ENCODE assay signal across 9 cellular contexts in genomic region chr16:58500329-58501241, GRCh38. TPM values are rescaled to one million over a fixed set of nuclear protein-coding genes. Genes with fewer than 3 reads are reported as not detected.
DNase-seq lines count a peak whose midpoint lies in the region; ATAC-seq and TF ChIP-seq lines count a peak whose summit lies in the region.
"Had no signal": no experiment of that assay in that cellular context is flagged by ENCODE, and none has a peak within 500 bp of the region (broad histone marks: within the 10 kb centered on the region; RNA-seq: fewer than 3 reads in every experiment).

No MANE protein-coding gene starts in this region.

- DNase-seq in BJ (ENCODE audit: low read depth) = no peak
- DNase-seq in IMR-90 = no peak
- DNase-seq in central memory CD8-positive, alpha-beta T cell (ENCODE audit: low spot score in 2 of 2) = no peak
- DNase-seq in mesenchymal stem cell = peak; percentile 39
- DNase-seq in effector CD4-positive, alpha-beta T cell = no peak
- no peak for DNase-seq in GM03348 (ENCODE audit: low spot score)
- DNase-seq in G401 (ENCODE audit: low spot score) = no peak
- no peak for DNase-seq in DMS 273 (lab: John Stamatoyannopoulos, UW; ENCODE audit: unreplicated experiment)

- H2AK5ac ChIP-seq in IMR-90 (ENCODE audit: low read depth, low read length) (peak overlapping the region; percentile 67; the same call in 1 of the 2 replicates), mesenchymal stem cell (ENCODE audit: low read length, severe bottlenecking) (no peak overlapping the region)

- H3K4me2 ChIP-seq in IMR-90 (ENCODE audit: low read depth, low read length) = peak overlapping the region; percentile 79
- peak overlapping the region; percentile 96 for H3K4me2 ChIP-seq in mesenchymal stem cell (ENCODE audit: low read length, poor library complexity, severe bottlenecking)

- H3K14ac ChIP-seq in IMR-90 (replicated peaks; ENCODE audit: low read depth, low read length) (0 out of 2 replicates have a peak overlapping the region, but pooled peaks have one; percentile 12), mesenchymal stem cell (ENCODE audit: low read length in 2 of 2) (peak overlapping the region in 1 of 2 experiments; percentile 66)

- peak overlapping the region; percentile 89 for H2AK9ac ChIP-seq in IMR-90 (replicated peaks; ENCODE audit: low read depth, low read length, poor library complexity)

- H3K27me3 ChIP-seq in BJ (ENCODE audit: control insufficient read depth, insufficient read depth, low read length) (no peaks in the 10 kb centered on the region), IMR-90 (ENCODE audit: control insufficient read depth, insufficient read depth, low read length) (no peaks in the 10 kb centered on the region; the same call in 1 of the 2 replicates), mesenchymal stem cell (ENCODE audit: control insufficient read depth in 1 of 2, insufficient read depth in 1 of 2, low read length in 2 of 2) (peaks cover 0 to 32% of the 10 kb centered on the region in 2 experiments)

- H3K9me3 ChIP-seq in IMR-90 (ENCODE audit: control insufficient read depth, insufficient read depth, low read length) = no peaks in the 10 kb centered on the region
- H3K9me3 ChIP-seq in mesenchymal stem cell (ENCODE audit: control insufficient read depth, low read length) = no peaks in the 10 kb centered on the region

- in situ Hi-C loops in IMR-90 (cut with MboI; ENCODE audit: low sequenced_read_pairs) (no loop called here), G401 (cut with HindIII; ENCODE audit: low sequenced_read_pairs) (no loop called here)

- H3K9ac ChIP-seq in IMR-90 (ENCODE audit: low read depth, low read length) (peak overlapping the region; percentile 68), mesenchymal stem cell (ENCODE audit: low read length) (peak overlapping the region; percentile 49)

- H2BK120ac ChIP-seq in IMR-90 (ENCODE audit: low read depth, low read length) = no peak overlapping the region
- no peak overlapping the region for H2BK120ac ChIP-seq in mesenchymal stem cell (ENCODE audit: low read depth, low read length)

- H2BK12ac ChIP-seq in mesenchymal stem cell (ENCODE audit: low read length in 2 of 2) = peak overlapping the region in 1 of 2 experiments; percentile 47

- 18% methylated on average over 10 of the region's 39 CpGs; no CpG with 5 or more reads in 1 of the 2 experiments for WGBS in IMR-90 (ENCODE audit: extremely low coverage in 2 of 2, insufficient read length in 1 of 2), 2 experiments
- WGBS in mesenchymal stem cell = 5% methylated on average over 38 of the region's 39 CpGs

- H2AFZ ChIP-seq in IMR-90 (replicated peaks; ENCODE audit: low read length, poor library complexity) (peak overlapping the region; percentile 88), mesenchymal stem cell (ENCODE audit: low read depth, low read length) (peak overlapping the region; percentile 58)

- H3K23ac ChIP-seq in IMR-90 (ENCODE audit: low read depth, low read length) (no peak overlapping the region), mesenchymal stem cell (ENCODE audit: low read length in 2 of 2) (no peak overlapping the region)

- H2BK15ac ChIP-seq in IMR-90 (ENCODE audit: low read depth, low read length) (no peak overlapping the region), mesenchymal stem cell (ENCODE audit: low read depth, poor library complexity, severe bottlenecking) (no peak overlapping the region)

- H4K20me1 ChIP-seq in IMR-90 (ENCODE audit: insufficient read depth, low read length) = no peaks in the 10 kb centered on the region

- POLR2A ChIA-PET in BJ (lab: Charles Lee) = interaction anchor here (0.6 to 0.7 kb wide), 2 partner anchors 159 to 306 kb away, joined by 3 to 10 read pairs; no protein-coding TSS in a partner anchor
- POLR2A ChIA-PET in IMR-90 (lab: Charles Lee; ENCODE audit: unreplicated experiment) = no interaction called here

- no peak overlapping the region for H2BK5ac ChIP-seq in IMR-90 (ENCODE audit: low read depth, low read length, poor library complexity, severe bottlenecking)
- no peak overlapping the region for H2BK5ac ChIP-seq in mesenchymal stem cell (ENCODE audit: low read depth, low read length, poor library complexity, severe bottlenecking)

- 0 out of 4 replicates have a peak, but pooled peaks cover 0 to 7% of the 10 kb centered on the region in 2 experiments for H3K79me1 ChIP-seq in IMR-90 (ENCODE audit: low read depth in 1 of 2, low read length in 2 of 2)
- H3K79me1 ChIP-seq in mesenchymal stem cell (replicated peaks; ENCODE audit: low read length, poor library complexity, severe bottlenecking) = peaks cover 8% of the 10 kb centered on the region

- BruUV-seq in IMR-90 (replicated peaks; lab: Mats Ljungman, UMichigan) = no TSS peak

- H3K4me1 ChIP-seq in IMR-90 (ENCODE audit: control insufficient read depth, insufficient read depth, low read length) = peaks cover 8% of the 10 kb centered on the region; the same call in 1 of the 2 replicates
- H3K4me1 ChIP-seq in mesenchymal stem cell (ENCODE audit: control insufficient read depth, insufficient read depth, low read depth, low read length) = peaks cover 30% of the 10 kb centered on the region

- peak overlapping the region; percentile 46 for H3K4me3 ChIP-seq in BJ (ENCODE audit: low read depth, low read length)
- H3K4me3 ChIP-seq in IMR-90 (ENCODE audit: insufficient read depth, low read depth, low read length) = peak overlapping the region; percentile 42
- H3K4me3 ChIP-seq in mesenchymal stem cell (ENCODE audit: insufficient read depth in 1 of 2, low read depth in 1 of 2, low read length in 2 of 2) = peak overlapping the region; percentile 54 to 70

- 0 out of 2 replicates have a peak overlapping the region, but pooled peaks have one; percentile 1 for H3K56ac ChIP-seq in IMR-90 (ENCODE audit: extremely low read depth, insufficient read depth, low read length)

- H4K91ac ChIP-seq in IMR-90 (ENCODE audit: insufficient read depth, low read depth, low read length) (peak overlapping the region; percentile 26; the same call in 1 of the 2 replicates), mesenchymal stem cell (ENCODE audit: low read length) (peak overlapping the region; percentile 18)

- H3K27ac ChIP-seq in IMR-90 (ENCODE audit: insufficient read depth, low read length) (peak overlapping the region; percentile 16; the same call in 1 of the 2 replicates), mesenchymal stem cell (ENCODE audit: low read length, poor library complexity, severe bottlenecking) (no peak overlapping the region)
- H3K27ac ChIP-seq: HL-60 had no signal

- H3K4me3 Mint-ChIP-seq in central memory CD8-positive, alpha-beta T cell = peak overlapping the region; percentile 58

- H3K36me3 ChIP-seq in BJ (ENCODE audit: control insufficient read depth, insufficient read depth, low read length) (peaks cover 3% of the 10 kb centered on the region; the same call in 1 of the 2 replicates), IMR-90 (ENCODE audit: control insufficient read depth, insufficient read depth, low read length) (0 out of 2 replicates have a peak, but pooled peaks cover 3% of the 10 kb centered on the region), mesenchymal stem cell (ENCODE audit: control insufficient read depth in 1 of 2, insufficient read depth in 2 of 2, low read depth in 1 of 2, low read length in 2 of 2) (peaks cover 0 to 10% of the 10 kb centered on the region in 2 experiments)

- H3K4me1 Mint-ChIP-seq in central memory CD8-positive, alpha-beta T cell = peaks cover 6% of the 10 kb centered on the region

- TF ChIP-seq POLR2A in IMR-90 (IDR thresholded peaks at IDR 0.05; ENCODE audit: low read depth, low read length) = no peak

- H3K36me3 Mint-ChIP-seq in central memory CD8-positive, alpha-beta T cell (ENCODE audit: insufficient read depth) = peaks cover 1% of the 10 kb centered on the region

- peak overlapping the region; percentile 64 for H3K27ac Mint-ChIP-seq in central memory CD8-positive, alpha-beta T cell (ENCODE audit: low read depth)

- CTCF ChIA-PET in BJ (lab: Yijun Ruan, JAX) = interaction anchor here (0.6 to 3.3 kb wide), 6 partner anchors 9 to 163 kb away, joined by 3 to 22 read pairs (median 6); no protein-coding TSS in a partner anchor
- CTCF ChIA-PET in IMR-90 (lab: Yijun Ruan, JAX) = interaction anchor here (0.6 to 1.1 kb wide), 3 partner anchors 11 to 13 kb away, joined by 3 read pairs; no protein-coding TSS in a partner anchor

- H2BK20ac ChIP-seq in IMR-90 (ENCODE audit: low read depth, low read length) = no peak overlapping the region

- intact Hi-C loops in IMR-90 (cut with micrococcal nuclease) = no loop called here

- peak; percentile 15 for ATAC-seq in IMR-90 (ENCODE audit: low read depth)
- no peak for ATAC-seq in central memory CD8-positive, alpha-beta T cell (replicated peaks; ENCODE audit: extremely low read depth, poor library complexity, severe bottlenecking)

- H4K8ac ChIP-seq in IMR-90 (ENCODE audit: low read depth in 2 of 2, low read length in 2 of 2) (peak overlapping the region; percentile 50 to 51; a peak in 3 of 4 replicates), mesenchymal stem cell (ENCODE audit: low read length) (peak overlapping the region; percentile 47)

- TF ChIP-seq CTCF in BJ (IDR thresholded peaks at IDR 0.05; ENCODE audit: insufficient read depth, low read depth, low read length) = no peak
- TF ChIP-seq CTCF in IMR-90 (conservative IDR thresholded peaks at IDR 0.05; ENCODE audit: low read depth, low read length) = no peak

- no peaks in the 10 kb centered on the region for H3K9me3 Mint-ChIP-seq in central memory CD8-positive, alpha-beta T cell

- H3K9me1 ChIP-seq in IMR-90 (ENCODE audit: insufficient read depth, low read length) = 0 out of 2 replicates have a peak, but pooled peaks cover 4% of the 10 kb centered on the region

- H3K27me3 Mint-ChIP-seq in central memory CD8-positive, alpha-beta T cell = peaks cover 65% of the 10 kb centered on the region

- no peak for TF ChIP-seq RAD21 in IMR-90 (IDR thresholded peaks at IDR 0.05; ENCODE audit: low read length)

- dilution Hi-C loops in IMR-90 (cut with HindIII; ENCODE audit: low sequenced_read_pairs, unreplicated experiment) = no loop called here

- H4K5ac ChIP-seq in IMR-90 (ENCODE audit: low read depth, low read length) = no peak overlapping the region

- H3K4ac ChIP-seq in IMR-90 (ENCODE audit: low read depth, low read length) = peak overlapping the region; percentile 50
- peak overlapping the region in 1 of 2 experiments; percentile 42 for H3K4ac ChIP-seq in mesenchymal stem cell (ENCODE audit: low read depth in 1 of 2, low read length in 2 of 2)

- H3K18ac ChIP-seq in IMR-90 (ENCODE audit: low read depth, low read length) = no peak overlapping the region
- peak overlapping the region; percentile 63 to 74 for H3K18ac ChIP-seq in mesenchymal stem cell (ENCODE audit: low read depth in 1 of 2, low read length in 2 of 2)

RNA-seq across cellular contexts. Expression of gene NDRG4, which starts 0.6 kb away (rescaled TPM):
- polyA plus RNA-seq in BJ (2011; rRNA removed) = 11.6 and 20.7 TPM in 2 replicates
- polyA minus RNA-seq in BJ (2011; rRNA and poly(A)+ RNA removed) = 14.7 and 16.6 TPM in 2 replicates
- 9.7 and 10.9 TPM in 2 replicates for total RNA-seq in IMR-90 (2012; rRNA removed)
- 23.5 and 26.5 TPM in 2 replicates for polyA plus RNA-seq in IMR-90 (2012; rRNA removed)
- polyA plus RNA-seq in IMR-90 (2012; cell fraction: cytosol; rRNA removed) = 14.3 and 22.8 TPM in 2 replicates
- polyA plus RNA-seq in IMR-90 (2012; cell fraction: nucleus; rRNA removed; ENCODE audit: low replicate concordance) = 73.2 and 140 TPM in 2 replicates
- polyA plus RNA-seq in mesenchymal stem cell (2013, experiment 1 of 2) = 8.0 TPM
- polyA plus RNA-seq in mesenchymal stem cell (2013, experiment 2 of 2) = 8.0 TPM
- 9.5 and 11.8 TPM in 2 replicates for total RNA-seq in G401 (2014; rRNA removed; shearing (Covaris generic))

RNA-seq across cellular contexts. Expression of gene SETD6, which starts 14.7 kb away (rescaled TPM):
- 7.4 and 8.2 TPM in 2 replicates for polyA plus RNA-seq in BJ (2011; rRNA removed)
- polyA minus RNA-seq in BJ (2011; rRNA and poly(A)+ RNA removed) = 4.4 and 5.3 TPM in 2 replicates
- 3.2 and 3.3 TPM in 2 replicates for total RNA-seq in IMR-90 (2012; rRNA removed)
- polyA plus RNA-seq in IMR-90 (2012; rRNA removed) = 5.2 and 6.4 TPM in 2 replicates
- polyA plus RNA-seq in IMR-90 (2012; cell fraction: cytosol; rRNA removed) = 5.8 and 11.1 TPM in 2 replicates
- polyA plus RNA-seq in IMR-90 (2012; cell fraction: nucleus; rRNA removed; ENCODE audit: low replicate concordance) = 29.2 and 50.2 TPM in 2 replicates
- 4.6 TPM for polyA plus RNA-seq in mesenchymal stem cell (2013, experiment 1 of 2)
- polyA plus RNA-seq in mesenchymal stem cell (2013, experiment 2 of 2) = 4.2 TPM
- total RNA-seq in G401 (2014; rRNA removed; shearing (Covaris generic)) = 18.6 and 21.3 TPM in 2 replicates
